19 cellular contexts compared by ENCODE assay signal in genomic region chr13:76638160-76638559, GRCh38.
"Had no signal": no experiment of that assay in that cellular context is flagged by ENCODE, and none has a peak within 500 bp of the region (broad histone marks: within the 10 kb centered on the region; RNA-seq: fewer than 3 reads in every experiment).

No MANE protein-coding gene starts in this region.

- H3K36me3 Mint-ChIP-seq: memory B cell had no signal

- DNase-seq: activated CD4-positive, CD25-positive, alpha-beta regulatory T cell treated with anti-CD3 and anti-CD28 coated beads, Interleukin-2, amount 50 U/mL, for 72 hours; activated naive CD4-positive, alpha-beta T cell treated with anti-CD3 and anti-CD28 coated beads for 36 hours; activated naive CD8-positive, alpha-beta T cell treated with anti-CD3 and anti-CD28 coated beads, Interleukin-2, amount 50 U/mL, for 24 hours; activated T-cell treated with anti-CD3 and anti-CD28 coated beads for 4 hours; central memory CD4-positive, alpha-beta T cell; gastrocnemius medialis; islet precursor cell; nephron progenitor cell; occipital lobe; right lobe of liver; stimulated activated CD4-positive, alpha-beta T cell treated with anti-CD3 and anti-CD28 coated beads, Interleukin-1b, Interleukin-23, amount 100 ng/mL, for 48 hours; stomach; thyroid gland had no signal

- H3K27ac ChIP-seq: coronary artery, right lobe of liver, stomach, thyroid gland had no signal

- H3K27ac Mint-ChIP-seq: activated naive CD4-positive, alpha-beta T cell treated with anti-CD3 and anti-CD28 coated beads for 36 hours; activated naive CD8-positive, alpha-beta T cell treated with anti-CD3 and anti-CD28 coated beads, Interleukin-2, amount 50 U/mL, for 24 hours; activated T-helper 2 cell treated with anti-CD3 and anti-CD28 coated beads, Interferon-gamma antibody, Interleukin-2, Interleukin-4, amounts not matched to agents 10 μg/mL and 5 μg/mL and 100 μg/mL, durations not matched to agents 14 hours and 24 hours and 36 hours; memory B cell; nephron progenitor cell; progenitor cell of endocrine pancreas had no signal

- ATAC-seq: activated naive CD8-positive, alpha-beta T cell treated with anti-CD3 and anti-CD28 coated beads, Interleukin-2, amount 50 U/mL, for 24 hours; esophagus mucosa; gastrocnemius medialis; left lobe of liver; right lobe of liver had no signal

- H3K36me3 ChIP-seq: gastrocnemius medialis, right lobe of liver, stomach, thyroid gland had no signal

- H3K9me3 ChIP-seq: gastrocnemius medialis, right lobe of liver, stomach, thyroid gland had no signal

- H3K4me1 Mint-ChIP-seq: activated naive CD8-positive, alpha-beta T cell treated with anti-CD3 and anti-CD28 coated beads, Interleukin-2, amount 50 U/mL, for 24 hours; memory B cell; nephron progenitor cell had no signal

- H3K4me3 ChIP-seq: coronary artery, gastrocnemius medialis, right lobe of liver, stomach, thyroid gland had no signal

- H3K27me3 ChIP-seq: gastrocnemius medialis, right lobe of liver, stomach, thyroid gland had no signal

- H3K4me3 Mint-ChIP-seq: activated naive CD4-positive, alpha-beta T cell treated with anti-CD3 and anti-CD28 coated beads for 36 hours; activated naive CD8-positive, alpha-beta T cell treated with anti-CD3 and anti-CD28 coated beads, Interleukin-2, amount 50 U/mL, for 24 hours; memory B cell; nephron progenitor cell had no signal

- H3K4me1 ChIP-seq: right lobe of liver, thyroid gland had no signal

- H3K9me3 Mint-ChIP-seq: activated naive CD4-positive, alpha-beta T cell treated with anti-CD3 and anti-CD28 coated beads for 36 hours; activated naive CD8-positive, alpha-beta T cell treated with anti-CD3 and anti-CD28 coated beads, Interleukin-2, amount 50 U/mL, for 24 hours; activated T-helper 2 cell treated with anti-CD3 and anti-CD28 coated beads, Interferon-gamma antibody, Interleukin-2, Interleukin-4, amounts not matched to agents 10 μg/mL and 5 μg/mL and 100 μg/mL, durations not matched to agents 14 hours and 24 hours and 36 hours; nephron progenitor cell had no signal

- H3K27me3 Mint-ChIP-seq: activated naive CD8-positive, alpha-beta T cell treated with anti-CD3 and anti-CD28 coated beads, Interleukin-2, amount 50 U/mL, for 24 hours had no signal
